17 cellular contexts compared by ENCODE assay signal in the genomic region with DNA sequence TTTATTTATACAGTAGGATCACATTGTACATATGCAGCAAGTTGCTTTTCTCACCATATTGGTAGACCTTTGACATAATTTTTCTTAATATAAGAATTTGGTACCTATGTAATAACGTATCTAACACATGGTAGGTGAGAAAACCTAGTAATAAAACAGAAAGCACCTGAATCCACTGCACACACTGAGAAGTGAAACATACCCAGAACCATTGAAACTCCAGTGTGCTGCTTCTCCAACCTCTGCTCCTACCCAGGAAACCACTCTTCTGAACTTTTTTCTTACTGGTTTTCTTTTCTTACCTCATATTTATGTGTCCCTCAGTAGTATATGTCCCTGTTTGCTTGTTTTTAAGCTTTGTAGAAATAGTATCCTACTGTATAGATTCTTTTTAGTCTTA.
DNase-seq lines count a peak whose midpoint lies in the region; ATAC-seq and TF ChIP-seq lines count a peak whose summit lies in the region.
"Had no signal": no experiment of that assay in that cellular context is flagged by ENCODE, and none has a peak within 500 bp of the region (broad histone marks: within the 10 kb centered on the region; RNA-seq: fewer than 3 reads in every experiment).

No MANE protein-coding gene starts in this region.

- no peak overlapping the region for H3K4ac ChIP-seq in H9 (ENCODE audit: low read depth, low read length)

- no peak overlapping the region for H3K18ac ChIP-seq in H9 (ENCODE audit: insufficient read length, low read depth, low read length)

- intact Hi-C loops in Right ventricle myocardium inferior (cut with DNase I), result loop anchor here (5.0 to 10.0 kb wide), 2 partner anchors 34 to 291 kb away; a partner anchor contains a TSS

- H3K27ac Mint-ChIP-seq in H9, result no peak overlapping the region
- H3K27ac Mint-ChIP-seq: stimulated activated naive CD8-positive, alpha-beta T cell treated with anti-CD3 and anti-CD28 coated beads, Interleukin-15, amount 100 ng/mL, for 72 hours had no signal

- TF ChIP-seq CTCF in VCaP (conservative IDR thresholded peaks at IDR 0.05) (no peak), H9 (conservative IDR thresholded peaks at IDR 0.05) (no peak), foreskin keratinocyte (conservative IDR thresholded peaks at IDR 0.05) (no peak)

- H4K20me1 ChIP-seq in H9 (ENCODE audit: control insufficient read depth, insufficient read depth, insufficient read length), result no peaks in the 10 kb centered on the region

- H3K4me1 ChIP-seq in H9 (ENCODE audit: insufficient read depth, low read length) (no peaks in the 10 kb centered on the region), foreskin keratinocyte (peaks cover 10% of the 10 kb centered on the region)
- H3K4me1 ChIP-seq: breast epithelium had no signal

- H4K5ac ChIP-seq in H9 (ENCODE audit: insufficient read length, low read depth, low read length), result no peak overlapping the region

- no peaks in the 10 kb centered on the region for H3K27me3 ChIP-seq in H9 (ENCODE audit: insufficient read depth, low read length)
- no peaks in the 10 kb centered on the region for H3K27me3 ChIP-seq in foreskin keratinocyte
- H3K27me3 ChIP-seq: BLaER1 treated with 17β-estradiol and CSF1 and Interleukin-3, amounts not matched to agents 10 nM and 100 nM; breast epithelium had no signal

- no peak overlapping the region for H2BK20ac ChIP-seq in H9 (ENCODE audit: low read depth, low read length, poor library complexity, severe bottlenecking)

- no peaks in the 10 kb centered on the region for H3K36me3 Mint-ChIP-seq in H9 (ENCODE audit: insufficient read depth in 1 of 3, low read depth in 3 of 3)

- no peak overlapping the region for H2BK12ac ChIP-seq in H9 (ENCODE audit: insufficient read length, low read depth, low read length)

- no peak overlapping the region for H3K4me3 Mint-ChIP-seq in H9
- H3K4me3 Mint-ChIP-seq: stimulated activated naive CD8-positive, alpha-beta T cell treated with anti-CD3 and anti-CD28 coated beads, Interleukin-15, amount 100 ng/mL, for 72 hours had no signal

- H3K4me2 ChIP-seq in H9 (ENCODE audit: insufficient read depth, insufficient read length, low read length), result no peak overlapping the region
- H3K4me2 ChIP-seq: BLaER1 treated with 17β-estradiol and CSF1 and Interleukin-3, amounts not matched to agents 10 nM and 100 nM had no signal

- no CpG with 5 or more reads among the region's 1 CpG for WGBS in H9 (ENCODE audit: extremely low coverage, insufficient read length, low lambda C conversion rate)

- no peak overlapping the region for H3K9ac ChIP-seq in H9 (ENCODE audit: extremely low read depth, insufficient read length, low read length)
- H3K9ac ChIP-seq: BLaER1 treated with 17β-estradiol and CSF1 and Interleukin-3, amounts not matched to agents 10 nM and 100 nM had no signal

- ATAC-seq in GM18909 (IDR thresholded peaks at IDR 0.05; ENCODE audit: poor library complexity, unreplicated experiment) (peak; percentile 78), GM21528 (IDR thresholded peaks at IDR 0.05; ENCODE audit: low FRiP score, unreplicated experiment) (peak; percentile 92), HG02981 (IDR thresholded peaks at IDR 0.05; ENCODE audit: unreplicated experiment) (peak; percentile 80), foreskin keratinocyte (no peak), Right ventricle myocardium inferior (no peak)
- ATAC-seq: sciatic nerve; stimulated activated naive CD8-positive, alpha-beta T cell treated with anti-CD3 and anti-CD28 coated beads, Interleukin-15, amount 100 ng/mL, for 72 hours had no signal

- no peak overlapping the region for H2BK15ac ChIP-seq in H9 (ENCODE audit: low read depth, low read length)

- no peaks in the 10 kb centered on the region for H3K27me3 Mint-ChIP-seq in H9 (ENCODE audit: low read depth)
- H3K27me3 Mint-ChIP-seq: stimulated activated naive CD8-positive, alpha-beta T cell treated with anti-CD3 and anti-CD28 coated beads, Interleukin-15, amount 100 ng/mL, for 72 hours had no signal

- no peak overlapping the region for H3T11ph ChIP-seq in H9 (ENCODE audit: low read length)

- H2AFZ ChIP-seq in H9 (ENCODE audit: low read length), result no peak overlapping the region

- no peak overlapping the region for H3K14ac ChIP-seq in H9 (ENCODE audit: insufficient read depth, low read length)

- no peak overlapping the region for H2BK120ac ChIP-seq in H9 (ENCODE audit: low read depth, low read length, poor library complexity, severe bottlenecking)

- H3K23me2 ChIP-seq in H9 (ENCODE audit: insufficient read length, low read depth, low read length, poor library complexity, severe bottlenecking), result no peaks in the 10 kb centered on the region

- no peaks in the 10 kb centered on the region for H3K9me3 ChIP-seq in H9 (ENCODE audit: control insufficient read depth, low read depth, low read length)
- H3K9me3 ChIP-seq: BLaER1 treated with 17β-estradiol and CSF1 and Interleukin-3, amounts not matched to agents 10 nM and 100 nM; breast epithelium had no signal

- DNase-seq in H9 (no peak), foreskin keratinocyte (no peak), T1000 (lab: John Stamatoyannopoulos, UW) (no peak), Right ventricle myocardium inferior (ENCODE audit: missing footprints) (no peak)
- DNase-seq: activated naive CD4-positive, alpha-beta T cell treated with anti-CD3 and anti-CD28 coated beads, Interleukin-2, amount 50 U/mL, for 16 hours; DMS79 treated with DMSO at 0.1 percent for 48 hours; effector CD4-positive, alpha-beta T cell; H7; NCI-H2171; stimulated activated naive CD8-positive, alpha-beta T cell treated with anti-CD3 and anti-CD28 coated beads, Interleukin-15, amount 100 ng/mL, for 72 hours had no signal

- no peak overlapping the region for H3K56ac ChIP-seq in H9 (ENCODE audit: insufficient read length, low read depth, low read length)

- H4K91ac ChIP-seq in H9 (ENCODE audit: insufficient read length, low read depth, low read length), result no peak overlapping the region

- no peaks in the 10 kb centered on the region for H3K79me2 ChIP-seq in H9 (ENCODE audit: insufficient read depth, low read length)

- H3K4me1 Mint-ChIP-seq in H9, result no peaks in the 10 kb centered on the region
- H3K4me1 Mint-ChIP-seq: stimulated activated naive CD8-positive, alpha-beta T cell treated with anti-CD3 and anti-CD28 coated beads, Interleukin-15, amount 100 ng/mL, for 72 hours had no signal

- H3K23ac ChIP-seq in H9 (ENCODE audit: insufficient read length, low read depth, low read length), result no peak overlapping the region

- no peak overlapping the region for H4K8ac ChIP-seq in H9 (replicated peaks; ENCODE audit: insufficient read length, low read depth, low read length)

- H3K9me3 Mint-ChIP-seq in H9, result no peaks in the 10 kb centered on the region
- H3K9me3 Mint-ChIP-seq: stimulated activated naive CD8-positive, alpha-beta T cell treated with anti-CD3 and anti-CD28 coated beads, Interleukin-15, amount 100 ng/mL, for 72 hours had no signal

- H3K79me1 ChIP-seq in H9 (ENCODE audit: insufficient read depth, low read depth, low read length, poor library complexity, severe bottlenecking), result no peaks in the 10 kb centered on the region

- no peak overlapping the region for H2BK5ac ChIP-seq in H9 (ENCODE audit: insufficient read length, low read length)

- H3K27ac ChIP-seq in VCaP (peak overlapping the region; percentile 54), H9 (ENCODE audit: insufficient read length, low read depth, low read length) (no peak overlapping the region), foreskin keratinocyte (no peak overlapping the region)
- H3K27ac ChIP-seq: BLaER1 treated with 17β-estradiol and CSF1 and Interleukin-3, amounts not matched to agents 10 nM and 100 nM; breast epithelium had no signal

- no peak overlapping the region for H2AK5ac ChIP-seq in H9 (ENCODE audit: insufficient read length, low read length)

Comparison
In these comparisons a context has a peak if more than half of its experiments do, and no peak if none do; other contexts are left out.
1. ATAC-seq: peak in GM18909 (single experiment), GM21528 (single experiment) and HG02981 (single experiment); none in foreskin keratinocyte (single experiment) and Right ventricle myocardium inferior (single experiment).